In genomic region chr3:53880396-53881345, GRCh38 we compare ENCODE assay signal across 8 cellular contexts. TPM values are rescaled to one million over a fixed set of nuclear protein-coding genes. Genes with fewer than 3 reads are reported as not detected.
A peak's percentile ranks its signal among the peaks of the same experiment; 100 is the strongest.
DNase-seq lines count a peak whose midpoint lies in the region; ATAC-seq and TF ChIP-seq lines count a peak whose summit lies in the region.

No MANE protein-coding gene starts in this region.

- ATAC-seq in heart left ventricle (no peak), Right ventricle myocardium superior (ENCODE audit: poor library complexity) (no peak), right lobe of liver (no peak), esophagus mucosa (no peak)

- TF ChIP-seq CTCF in heart left ventricle (IDR thresholded peaks at IDR 0.05) (no peak), right lobe of liver (IDR thresholded peaks at IDR 0.05) (no peak)

- H3K9me3 ChIP-seq in heart left ventricle (no peaks in the 10 kb centered on the region), right lobe of liver (no peaks in the 10 kb centered on the region)

- H3K27ac ChIP-seq in heart left ventricle (peak overlapping the region in 7 of 12 donors; percentile 85 to 94 (median 92)), right lobe of liver (no peak overlapping the region), urinary bladder (ENCODE audit: low read depth) (no peak overlapping the region)

- no peaks in the 10 kb centered on the region for H3K27me3 ChIP-seq in heart left ventricle
- no peaks in the 10 kb centered on the region for H3K27me3 ChIP-seq in right lobe of liver

- H3K4me3 ChIP-seq in heart left ventricle (peak overlapping the region; percentile 65 to 95 (median 90)), right lobe of liver (peak overlapping the region; percentile 79 to 90 (median 81)), urinary bladder (ENCODE audit: low read depth, low read length) (peak overlapping the region; percentile 95)

- intact Hi-C loops in heart left ventricle (cut with DNase I) (no loop called here), Right ventricle myocardium superior (cut with DNase I) (no loop called here), right lobe of liver (cut with DNase I) (no loop called here)

- H3K4me1 ChIP-seq in heart left ventricle (peaks cover 0 to 21% (median 13%) of the 10 kb centered on the region in 12 donors), right lobe of liver (peaks cover 0 to 13% (median 0%) of the 10 kb centered on the region in 4 donors), urinary bladder (ENCODE audit: insufficient read depth) (peaks cover 6% of the 10 kb centered on the region)

- DNase-seq in heart left ventricle (no peak), Right ventricle myocardium superior (no peak), astrocyte of the hippocampus (ENCODE audit: low read depth, low spot score) (peak; percentile 61), right lobe of liver (no peak), hippocampal formation (lab: John Stamatoyannopoulos, UW) (no peak), UCSD-AML1 (lab: John Stamatoyannopoulos, UW; ENCODE audit: unreplicated experiment) (no peak)

- H3K36me3 ChIP-seq in heart left ventricle (peaks cover 3 to 71% (median 67%) of the 10 kb centered on the region in 9 donors), right lobe of liver (peaks cover 0 to 60% (median 38%) of the 10 kb centered on the region in 4 donors), urinary bladder (ENCODE audit: insufficient read depth) (peaks cover 11% of the 10 kb centered on the region)

- TF ChIP-seq POLR2A in heart left ventricle (IDR thresholded peaks at IDR 0.05) = no peak
- TF ChIP-seq POLR2A in right lobe of liver (IDR thresholded peaks at IDR 0.05) = no peak

- WGBS in heart left ventricle, 4 donors = 40 to 50% (median 46%) methylated on average over 10 of the region's 10 CpGs
- WGBS in right lobe of liver (ENCODE audit: insufficient coverage, low coverage, low lambda C conversion rate, missing lambda C conversion rate) = 59% methylated on average over 10 of the region's 10 CpGs
- WGBS in urinary bladder = 58% methylated on average over 10 of the region's 10 CpGs

RNA-seq across cellular contexts. Expression of gene ACTR8, which starts 1.3 kb away (rescaled TPM):
- 10 to 100 TPM; 19.3 to 48.2 (median 32.4) TPM for total RNA-seq in heart left ventricle
- 10 to 100 TPM; 12.0 to 19.5 TPM for polyA plus RNA-seq in heart left ventricle
- 27.9 TPM for total RNA-seq in Right ventricle myocardium superior
- 10 to 100 TPM in 2 of 6 experiments, 1 to 10 TPM in 4; 6.7 to 12.0 (median 9.6) TPM for total RNA-seq in right lobe of liver
- 32.4 TPM for total RNA-seq in urinary bladder
- polyA plus RNA-seq in urinary bladder = 11.3 TPM
- 17.1 TPM for total RNA-seq in esophagus mucosa

RNA-seq across cellular contexts. Expression of gene SELENOK, which starts 11.0 kb away (rescaled TPM):
- 100 to 1,000 TPM in 4 of 9 donors, 10 to 100 TPM in 5; 65.7 to 173 (median 81.5) TPM for total RNA-seq in heart left ventricle
- 100 to 1,000 TPM; 194 to 242 TPM for polyA plus RNA-seq in heart left ventricle
- total RNA-seq in Right ventricle myocardium superior = 97.4 TPM
- 10 to 100 TPM; 23.0 to 34.7 (median 29.3) TPM for total RNA-seq in right lobe of liver
- 54.4 TPM for total RNA-seq in urinary bladder
- 72.4 TPM for polyA plus RNA-seq in urinary bladder
- total RNA-seq in esophagus mucosa = 23.7 TPM

RNA-seq across cellular contexts. Expression of gene IL17RB, which starts 34.3 kb away (rescaled TPM):
- total RNA-seq in heart left ventricle = 1 to 10 TPM in 2 of 9 donors, under 1 TPM in 6, not detected in 1; 0.09 to 1.5 (median 0.61) TPM
- under 1 TPM; 0.17 to 0.80 TPM for polyA plus RNA-seq in heart left ventricle
- 1.9 TPM for total RNA-seq in Right ventricle myocardium superior
- total RNA-seq in right lobe of liver = 10 to 100 TPM; 19.8 to 30.2 (median 27.3) TPM
- total RNA-seq in urinary bladder = 1.5 TPM
- polyA plus RNA-seq in urinary bladder = 0.43 TPM
- total RNA-seq in esophagus mucosa = 0.20 TPM

RNA-seq across cellular contexts. Expression of gene CHDH, which starts 34.5 kb away (rescaled TPM):
- 10 to 100 TPM in 2 of 9 donors, 1 to 10 TPM in 6, under 1 TPM in 1; 0.99 to 13.2 (median 5.8) TPM for total RNA-seq in heart left ventricle
- 1 to 10 TPM in 1 of 2 donors, under 1 TPM in 1; 0.69 to 1.6 TPM for polyA plus RNA-seq in heart left ventricle
- total RNA-seq in Right ventricle myocardium superior = 9.3 TPM
- total RNA-seq in right lobe of liver = 10 to 100 TPM; 25.0 to 49.1 (median 39.4) TPM
- total RNA-seq in urinary bladder = 0.58 TPM
- 0.49 TPM for polyA plus RNA-seq in urinary bladder
- 1.6 TPM for total RNA-seq in esophagus mucosa

Comparison
In these comparisons a context has a peak if more than half of its experiments do, and no peak if none do; other contexts are left out.
1. H3K27ac ChIP-seq: peak in heart left ventricle (7 of 12); none in right lobe of liver (0 of 3) and urinary bladder (single experiment).
2. Peak in every context shown above with its lines, with median percentiles within 50 percentile points of each other: H3K4me3 ChIP-seq.